8 cellular contexts compared by ENCODE assay signal in the genomic region with DNA sequence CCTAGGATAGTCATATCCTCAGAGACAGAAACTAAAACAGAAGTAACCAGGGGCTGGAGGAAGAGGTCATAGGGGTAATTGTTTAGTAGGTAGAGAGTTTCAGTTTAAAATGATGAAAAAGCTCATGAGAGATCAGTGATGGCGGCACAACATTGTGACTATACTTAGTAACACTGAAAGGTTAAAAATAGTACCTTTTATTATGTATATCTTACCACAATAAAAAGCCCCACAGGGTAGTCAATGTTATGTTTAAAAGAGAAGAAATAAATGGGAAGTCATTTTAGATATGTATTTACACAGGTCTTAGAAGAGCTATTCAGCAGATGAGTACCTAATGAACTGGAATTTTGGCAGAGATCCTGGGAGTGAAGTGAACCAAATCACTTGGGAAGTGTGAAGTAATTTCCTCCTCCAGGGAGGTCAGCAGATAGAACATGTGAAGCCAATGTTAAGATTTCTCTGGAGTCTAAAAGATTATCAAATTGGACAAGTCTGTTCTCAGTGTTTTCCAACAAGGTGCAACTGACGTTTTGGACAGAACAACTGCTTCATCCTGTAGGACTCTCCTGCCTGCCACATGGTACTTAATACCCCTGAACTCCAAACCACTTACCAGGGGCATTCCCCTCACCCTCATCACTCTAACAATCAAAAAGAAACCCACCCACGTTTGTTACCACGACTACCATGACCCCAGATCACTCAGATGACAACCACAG. TPM values are rescaled to one million over a fixed set of nuclear protein-coding genes. Genes with fewer than 3 reads are reported as not detected.
DNase-seq lines count a peak whose midpoint lies in the region; ATAC-seq and TF ChIP-seq lines count a peak whose summit lies in the region.

No MANE protein-coding gene starts in this region.

- no peaks in the 10 kb centered on the region for H3K9me3 ChIP-seq in CD4-positive, alpha-beta T cell (ENCODE audit: control insufficient read depth, low read length)
- H3K9me3 ChIP-seq in colonic mucosa = no peaks in the 10 kb centered on the region

- ATAC-seq in HG03060 (IDR thresholded peaks at IDR 0.05; ENCODE audit: low read depth, unreplicated experiment) = peak; percentile 71
- peak; percentile 69 for ATAC-seq in left ventricle myocardium superior
- ATAC-seq in CD4-positive, alpha-beta T cell (ENCODE audit: poor library complexity) = no peak

- H3K36me3 ChIP-seq in colonic mucosa = no peaks in the 10 kb centered on the region

- H3K4me3 ChIP-seq in colonic mucosa = no peak overlapping the region

- no peak overlapping the region for H3K4me3 Mint-ChIP-seq in CD4-positive, alpha-beta T cell

- no peak overlapping the region for H3K27ac Mint-ChIP-seq in CD4-positive, alpha-beta T cell

- H3K9me3 Mint-ChIP-seq in CD4-positive, alpha-beta T cell = no peaks in the 10 kb centered on the region

- no peaks in the 10 kb centered on the region for H3K27me3 ChIP-seq in CD4-positive, alpha-beta T cell (ENCODE audit: control insufficient read depth, insufficient read depth, low read length)
- H3K27me3 ChIP-seq in colonic mucosa = no peaks in the 10 kb centered on the region

- H3K27me3 Mint-ChIP-seq in CD4-positive, alpha-beta T cell = no peaks in the 10 kb centered on the region

- CTCF ChIA-PET in CD4-positive, alpha-beta T cell (lab: Charles Lee) = no interaction called here

- peak; percentile 33 to 45 for DNase-seq in stimulated activated CD4-positive, alpha-beta T cell treated with anti-CD3 and anti-CD28 coated beads, Interleukin-12 subunit alpha, Interleukin-12 subunit beta, amount 100 ng/mL, for 24 hours (ENCODE audit: low read depth in 2 of 2)
- no peak for DNase-seq in stimulated activated CD4-positive, alpha-beta T cell treated with anti-CD3 and anti-CD28 coated beads, Interleukin-4, amount 100 ng/mL, for 4 hours
- DNase-seq in SHP77 treated with DMSO at 0.1 percent for 48 hours (lab: John Stamatoyannopoulos, UW) (peak; percentile 17), left ventricle myocardium superior (no peak), NCI-H1048 (lab: John Stamatoyannopoulos, UW) (no peak), colonic mucosa (no peak)
- no peak for DNase-seq in CD4-positive, alpha-beta T cell

- no peak overlapping the region for H3K9ac ChIP-seq in colonic mucosa (ENCODE audit: low read depth in 2 of 2, low read length in 2 of 2)

- peaks cover 54% of the 10 kb centered on the region for H3K4me1 Mint-ChIP-seq in CD4-positive, alpha-beta T cell (ENCODE audit: low read depth)

- no peak overlapping the region for H3K27ac ChIP-seq in CD4-positive, alpha-beta T cell (ENCODE audit: low read depth, low read length)
- H3K27ac ChIP-seq in colonic mucosa = no peak overlapping the region

- peaks cover 11% of the 10 kb centered on the region for H3K36me3 Mint-ChIP-seq in CD4-positive, alpha-beta T cell (ENCODE audit: low read depth)

- no peaks in the 10 kb centered on the region for H3K4me1 ChIP-seq in colonic mucosa

- POLR2A ChIA-PET in CD4-positive, alpha-beta T cell (lab: Charles Lee) = no interaction called here

- intact Hi-C loops in left ventricle myocardium superior (cut with micrococcal nuclease) = no loop called here
- intact Hi-C loops in CD4-positive, alpha-beta T cell (cut with DNase I, micrococcal nuclease) = no loop called here
- intact Hi-C loops in colonic mucosa (cut with DNase I) = no loop called here

- TF ChIP-seq CTCF in CD4-positive, alpha-beta T cell (IDR thresholded peaks at IDR 0.05) = no peak
- TF ChIP-seq CTCF in colonic mucosa (IDR thresholded peaks at IDR 0.05) = no peak

RNA-seq across cellular contexts. Expression of a gene that starts 6.4 kb away (rescaled TPM):
- total RNA-seq in left ventricle myocardium superior (72.0 TPM), colonic mucosa (10 to 100 TPM; 19.8 to 35.8 TPM)
- 10 to 100 TPM; 23.1 to 23.7 TPM for total RNA-seq in CD4-positive, alpha-beta T cell

Comparison
In these comparisons a context has a peak if more than half of its experiments do, and no peak if none do; other contexts are left out.
1. DNase-seq: peak in stimulated activated CD4-positive, alpha-beta T cell treated with anti-CD3 and anti-CD28 coated beads, Interleukin-12 subunit alpha, Interleukin-12 subunit beta, amount 100 ng/mL, for 24 hours (2 of 2) and SHP77 treated with DMSO at 0.1 percent for 48 hours (single experiment); none in stimulated activated CD4-positive, alpha-beta T cell treated with anti-CD3 and anti-CD28 coated beads, Interleukin-4, amount 100 ng/mL, for 4 hours (0 of 2), left ventricle myocardium superior (single experiment), CD4-positive, alpha-beta T cell (0 of 10), NCI-H1048 (single experiment) and colonic mucosa (single experiment).